17 cellular contexts compared by ENCODE assay signal in genomic region chr1:150295476-150295875, GRCh38. TPM values are rescaled to one million over a fixed set of nuclear protein-coding genes. Genes with fewer than 3 reads are reported as not detected.
DNase-seq lines count a peak whose midpoint lies in the region; ATAC-seq and TF ChIP-seq lines count a peak whose summit lies in the region.
"Had no signal": no experiment of that assay in that cellular context is flagged by ENCODE, and none has a peak within 500 bp of the region (broad histone marks: within the 10 kb centered on the region; RNA-seq: fewer than 3 reads in every experiment).

No MANE protein-coding gene starts in this region.

- CTCF ChIA-PET in SK-N-SH (lab: Yijun Ruan, JAX) = interaction anchor here (1.1 kb wide), 1 partner anchor 16 kb away, joined by 3 read pairs; no protein-coding TSS in a partner anchor

- H2AFZ ChIP-seq in SK-N-SH (ENCODE audit: low read depth) = no peak overlapping the region
- H2AFZ ChIP-seq: hepatocyte had no signal

- H3K27ac Mint-ChIP-seq in IgD-negative memory B cell = peak overlapping the region in 2 of 3 donors; percentile 47 to 54
- peak overlapping the region; percentile 32 for H3K27ac Mint-ChIP-seq in activated naive CD8-positive, alpha-beta T cell treated with anti-CD3 and anti-CD28 coated beads for 36 hours
- H3K27ac Mint-ChIP-seq in nephron = no peak overlapping the region

- peaks cover 2% of the 10 kb centered on the region for H3K36me3 Mint-ChIP-seq in IgD-negative memory B cell
- peaks cover 25% of the 10 kb centered on the region for H3K36me3 Mint-ChIP-seq in activated naive CD8-positive, alpha-beta T cell treated with anti-CD3 and anti-CD28 coated beads for 36 hours
- H3K36me3 Mint-ChIP-seq in nephron (ENCODE audit: low read depth) = peaks cover 40% of the 10 kb centered on the region

- H3K9me2 ChIP-seq in SK-N-SH = no peaks in the 10 kb centered on the region

- H3K4me2 ChIP-seq in SK-N-SH = peak overlapping the region; percentile 84; the same call in 1 of the 2 replicates

- no peak for ATAC-seq in SK-N-SH treated with all-trans-retinoic acid at 6 μM for 48 hours
- ATAC-seq in HG03139 (IDR thresholded peaks at IDR 0.05; ENCODE audit: unreplicated experiment) = no peak
- no peak for ATAC-seq in GM21360 (IDR thresholded peaks at IDR 0.05; ENCODE audit: unreplicated experiment)

- POLR2A ChIA-PET in SK-N-SH (lab: Yijun Ruan, JAX) = no interaction called here

- H3K9me3 ChIP-seq in SK-N-SH = no peaks in the 10 kb centered on the region
- H3K9me3 ChIP-seq: left ventricle myocardium inferior, spleen, tibial artery had no signal

- H3K36me3 ChIP-seq in SK-N-SH (replicated peaks in 1 of 2; ENCODE audit: control insufficient read depth in 1 of 2, insufficient read depth in 2 of 2, low read length in 1 of 2) = peaks cover 19 to 46% of the 10 kb centered on the region in 2 experiments

- no peak for DNase-seq in SK-N-SH
- no peak for DNase-seq in activated naive CD8-positive, alpha-beta T cell treated with anti-CD3 and anti-CD28 coated beads for 36 hours
- no peak for DNase-seq in COR-L47 (lab: John Stamatoyannopoulos, UW)
- DNase-seq: 8988T; activated CD8-positive, alpha-beta memory T cell treated with anti-CD3 and anti-CD28 coated beads, Interleukin-2, amount 50 U/mL, for 48 hours; left ventricle myocardium inferior; NCI-H1105 treated with DMSO at 0.1 percent for 48 hours; NCI-H446 treated with DMSO at 0.1 percent for 48 hours; nucleus accumbens; spleen had no signal

- no peaks in the 10 kb centered on the region for H3K27me3 Mint-ChIP-seq in IgD-negative memory B cell
- H3K27me3 Mint-ChIP-seq in activated naive CD8-positive, alpha-beta T cell treated with anti-CD3 and anti-CD28 coated beads for 36 hours = no peaks in the 10 kb centered on the region
- H3K27me3 Mint-ChIP-seq in nephron (ENCODE audit: low read depth) = peaks cover 4% of the 10 kb centered on the region

- peak overlapping the region in 1 of 2 experiments; percentile 5; a peak in 1 of 4 replicates for H3K4me3 ChIP-seq in SK-N-SH (ENCODE audit: low read depth in 2 of 2, low read length in 1 of 2)
- H3K4me3 ChIP-seq: hepatocyte, left ventricle myocardium inferior, tibial artery had no signal

- H3K4me3 Mint-ChIP-seq in IgD-negative memory B cell (peak overlapping the region in 2 of 4 donors; percentile 61 to 67), nephron (peak overlapping the region; percentile 66 to 75 (median 70))
- peak overlapping the region; percentile 70 for H3K4me3 Mint-ChIP-seq in activated naive CD8-positive, alpha-beta T cell treated with anti-CD3 and anti-CD28 coated beads for 36 hours

- H3K4me1 ChIP-seq in SK-N-SH (ENCODE audit: control insufficient read depth in 1 of 2, insufficient read depth in 2 of 2, low read depth in 1 of 2, low read length in 1 of 2) = peaks cover 16 to 20% of the 10 kb centered on the region in 2 experiments; a peak in 3 of 4 replicates

- no peaks in the 10 kb centered on the region for H3K9me3 Mint-ChIP-seq in IgD-negative memory B cell
- no peaks in the 10 kb centered on the region for H3K9me3 Mint-ChIP-seq in activated naive CD8-positive, alpha-beta T cell treated with anti-CD3 and anti-CD28 coated beads for 36 hours
- H3K9me3 Mint-ChIP-seq in nephron = no peaks in the 10 kb centered on the region

- no peaks in the 10 kb centered on the region for H3K27me3 ChIP-seq in SK-N-SH (ENCODE audit: insufficient read depth)
- H3K27me3 ChIP-seq: hepatocyte, spleen, tibial artery had no signal

- H3K4me1 Mint-ChIP-seq in IgD-negative memory B cell (peaks cover 18 to 33% (median 25%) of the 10 kb centered on the region in 3 donors), nephron (peaks cover 22% of the 10 kb centered on the region)
- H3K4me1 Mint-ChIP-seq in activated naive CD8-positive, alpha-beta T cell treated with anti-CD3 and anti-CD28 coated beads for 36 hours = peaks cover 36% of the 10 kb centered on the region

- H4K20me1 ChIP-seq in SK-N-SH (ENCODE audit: insufficient read depth) = no peaks in the 10 kb centered on the region

- peaks cover 68% of the 10 kb centered on the region for H3K79me2 ChIP-seq in SK-N-SH (ENCODE audit: insufficient read depth)

- TF ChIP-seq CTCF in SK-N-SH (IDR thresholded peaks at IDR 0.05) = no peak
- TF ChIP-seq CTCF in nephron (IDR thresholded peaks at IDR 0.05; ENCODE audit: unreplicated experiment in 3 of 3) = no peak

- no peak for TF ChIP-seq EP300 in SK-N-SH (IDR thresholded peaks at IDR 0.05; ENCODE audit: borderline replicate concordance in 1 of 2, low read depth in 1 of 2, low read length in 1 of 2)

- 96% methylated on average over 2 of the region's 2 CpGs for WGBS in SK-N-SH (ENCODE audit: low lambda C conversion rate)

- peaks cover 3% of the 10 kb centered on the region for H3F3A ChIP-seq in SK-N-SH (replicated peaks; ENCODE audit: insufficient read depth)

- TF ChIP-seq RAD21 in SK-N-SH (IDR thresholded peaks at IDR 0.05; ENCODE audit: low read length) = no peak

- H3K9ac ChIP-seq in SK-N-SH = no peak overlapping the region

- H3K27ac ChIP-seq in SK-N-SH (ENCODE audit: low read depth in 2 of 2, low read length in 1 of 2) = no peak overlapping the region
- H3K27ac ChIP-seq: hepatocyte, left ventricle myocardium inferior, tibial artery had no signal

TF ChIP-seq in SK-N-SH, 30 proteins besides CTCF, POLR2A, EP300 and RAD21:
- TF ChIP-seq MXI1 (IDR thresholded peaks at IDR 0.05; ENCODE audit: low read depth, low read length) (no peak), FOXJ3 (CRISPR knock-in tag; IDR thresholded peaks at IDR 0.05) (no peak), ZBTB33 (IDR thresholded peaks at IDR 0.05; ENCODE audit: borderline replicate concordance, low read depth) (no peak)

TF ChIP-seq in SK-N-SH treated with all-trans-retinoic acid at 6 μM for 48 hours, 23 proteins besides CTCF, POLR2A, EP300 and RAD21:
- no peak for TF ChIP-seq ZC3H10 (CRISPR knock-in tag; IDR thresholded peaks at IDR 0.05)
- no peak for TF ChIP-seq CREB5 (CRISPR knock-in tag; IDR thresholded peaks at IDR 0.05; ENCODE audit: low read depth)
- TF ChIP-seq RARB (CRISPR knock-in tag; IDR thresholded peaks at IDR 0.05) = no peak
- no peak for TF ChIP-seq ZNF8 (CRISPR knock-in tag; IDR thresholded peaks at IDR 0.05)
- no peak for TF ChIP-seq CSDC2 (CRISPR knock-in tag; IDR thresholded peaks at IDR 0.05)
- no peak for TF ChIP-seq ZNF565 (CRISPR knock-in tag; conservative IDR thresholded peaks at IDR 0.05; ENCODE audit: low read depth)
- no peak for TF ChIP-seq TCF4 (CRISPR knock-in tag; IDR thresholded peaks at IDR 0.05; ENCODE audit: borderline replicate concordance)
- no peak for TF ChIP-seq GLIS3 (CRISPR knock-in tag; IDR thresholded peaks at IDR 0.05)
- TF ChIP-seq PPARA (CRISPR knock-in tag; IDR thresholded peaks at IDR 0.05; ENCODE audit: borderline replicate concordance) = no peak
- no peak for TF ChIP-seq TOX (CRISPR knock-in tag; IDR thresholded peaks at IDR 0.05; ENCODE audit: borderline replicate concordance)
TF ChIP-seq in SK-N-SH treated with all-trans-retinoic acid at 6 μM for 48 hours: peak in this region for 0.

RNA-seq across cellular contexts. Expression of gene MRPS21, which starts 1.8 kb away (rescaled TPM):
- 136 and 173 TPM in 2 replicates for polyA plus RNA-seq in SK-N-SH (2012; rRNA removed)
- 182 and 217 TPM in 2 replicates for polyA plus RNA-seq in SK-N-SH (2012; cell fraction: cytosol; rRNA removed)
- 123 and 203 TPM in 2 replicates for polyA plus RNA-seq in SK-N-SH (2012; cell fraction: nucleus; rRNA removed)
- polyA plus RNA-seq in IgD-negative memory B cell = 79.3 TPM
- total RNA-seq in activated naive CD8-positive, alpha-beta T cell treated with anti-CD3 and anti-CD28 coated beads for 36 hours = 10 to 100 TPM; 93.0 to 93.4 TPM

RNA-seq across cellular contexts. Expression of gene CIART, which starts 13.1 kb away (rescaled TPM):
- polyA plus RNA-seq in SK-N-SH (2012; rRNA removed) = 3.2 and 4.4 TPM in 2 replicates
- 1.6 and 2.3 TPM in 2 replicates for polyA plus RNA-seq in SK-N-SH (2012; cell fraction: cytosol; rRNA removed)
- polyA plus RNA-seq in SK-N-SH (2012; cell fraction: nucleus; rRNA removed) = 6.7 and 7.9 TPM in 2 replicates
- polyA plus RNA-seq in IgD-negative memory B cell = not detected
- total RNA-seq in activated naive CD8-positive, alpha-beta T cell treated with anti-CD3 and anti-CD28 coated beads for 36 hours = 1 to 10 TPM; 4.9 to 5.2 TPM

RNA-seq across cellular contexts. Expression of gene C1orf54, which starts 22.9 kb away (rescaled TPM):
- polyA plus RNA-seq in SK-N-SH (2012; rRNA removed) = 18.0 and 25.7 TPM in 2 replicates
- 25.4 and 34.1 TPM in 2 replicates for polyA plus RNA-seq in SK-N-SH (2012; cell fraction: cytosol; rRNA removed)
- polyA plus RNA-seq in SK-N-SH (2012; cell fraction: nucleus; rRNA removed) = 5.4 and 9.7 TPM in 2 replicates
- 2.9 TPM for polyA plus RNA-seq in IgD-negative memory B cell
- total RNA-seq in activated naive CD8-positive, alpha-beta T cell treated with anti-CD3 and anti-CD28 coated beads for 36 hours = under 1 TPM; 0.48 to 0.78 TPM

RNA-seq across cellular contexts. Expression of gene PRPF3, which starts 25.9 kb away (rescaled TPM):
- polyA plus RNA-seq in SK-N-SH (2012; rRNA removed) (27.2 and 38.2 TPM in 2 replicates), IgD-negative memory B cell (26.2 TPM)
- 20.6 and 21.1 TPM in 2 replicates for polyA plus RNA-seq in SK-N-SH (2012; cell fraction: cytosol; rRNA removed)
- 104 and 162 TPM in 2 replicates for polyA plus RNA-seq in SK-N-SH (2012; cell fraction: nucleus; rRNA removed)
- 10 to 100 TPM; 67.8 to 71.5 TPM for total RNA-seq in activated naive CD8-positive, alpha-beta T cell treated with anti-CD3 and anti-CD28 coated beads for 36 hours

RNA-seq across cellular contexts. Expression of gene APH1A, which starts 26.7 kb away (rescaled TPM):
- polyA plus RNA-seq in SK-N-SH (2012; rRNA removed) = 175 and 232 TPM in 2 replicates
- polyA plus RNA-seq in SK-N-SH (2012; cell fraction: cytosol; rRNA removed) = 141 and 194 TPM in 2 replicates
- 83.8 and 134 TPM in 2 replicates for polyA plus RNA-seq in SK-N-SH (2012; cell fraction: nucleus; rRNA removed)
- 78.4 TPM for polyA plus RNA-seq in IgD-negative memory B cell
- total RNA-seq in activated naive CD8-positive, alpha-beta T cell treated with anti-CD3 and anti-CD28 coated beads for 36 hours = 100 to 1,000 TPM; 123 to 126 TPM

Comparison
In these comparisons a context has a peak if more than half of its experiments do, and no peak if none do; other contexts are left out.
1. H3K27ac Mint-ChIP-seq: peak in IgD-negative memory B cell (2 of 3) and activated naive CD8-positive, alpha-beta T cell treated with anti-CD3 and anti-CD28 coated beads for 36 hours (single experiment); none in nephron (0 of 3).